Comparison of ENCODE assay signal across 30 cellular contexts in the genomic region with DNA sequence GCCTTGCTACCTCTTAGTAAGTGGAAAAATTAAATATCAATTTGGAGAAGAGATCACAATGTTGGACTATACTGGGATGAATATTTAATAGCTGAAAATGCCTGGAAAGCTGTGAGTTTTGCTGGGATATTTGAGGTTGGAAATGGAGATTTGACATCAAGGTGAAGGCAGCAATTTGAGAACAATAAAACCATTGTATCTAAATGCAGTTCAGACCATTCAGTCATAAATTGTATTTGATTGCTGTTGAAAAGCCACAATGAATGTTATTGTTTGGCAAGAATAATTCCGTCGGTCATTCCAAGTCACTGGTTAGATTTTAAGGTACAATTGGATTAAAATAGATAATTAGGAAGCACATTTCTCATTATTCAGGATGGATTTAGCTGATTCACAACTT.
"Had no signal": no experiment of that assay in that cellular context is flagged by ENCODE, and none has a peak within 500 bp of the region (broad histone marks: within the 10 kb centered on the region; RNA-seq: fewer than 3 reads in every experiment).

No MANE protein-coding gene starts in this region.

- ATAC-seq: gastroesophageal sphincter; left cardiac atrium; naive thymus-derived CD4-positive, alpha-beta T cell; psoas muscle; stimulated activated memory B cell treated with anti-CD40 and anti-IgM and Interleukin-4, amounts not matched to agents 10 μg/mL and 1 μg/mL and 100 μg/mL, for 72 hours; stimulated activated naive CD8-positive, alpha-beta T cell treated with anti-CD3 and anti-CD28 coated beads, Interleukin-15, amount 100 ng/mL, for 72 hours; upper lobe of right lung had no signal

- DNase-seq: activated CD4-positive, alpha-beta T cell treated with anti-CD3 and anti-CD28 coated beads for 4 hours; activated CD4-positive, alpha-beta T cell treated with anti-CD3 and anti-CD28 coated beads, Interleukin-2, amount 50 U/mL, for 48 hours; activated CD8-positive, alpha-beta memory T cell treated with anti-CD3 and anti-CD28 coated beads for 24 hours; activated effector memory CD4-positive, alpha-beta T cell treated with Interleukin-2 at 50 U/mL for 16 hours; activated naive CD4-positive, alpha-beta T cell treated with Interleukin-2 at 50 U/mL for 16 hours; anterior cingulate cortex; dorsolateral prefrontal cortex; effector memory CD4-positive, alpha-beta T cell; erythroblast; left cardiac atrium; naive thymus-derived CD4-positive, alpha-beta T cell; nucleus accumbens; pancreas; psoas muscle; stimulated activated CD4-positive, alpha-beta T cell treated with anti-CD3 and anti-CD28 coated beads, Interleukin-1b, Interleukin-23, amount 100 ng/mL, for 48 hours; stimulated activated CD4-positive, alpha-beta T cell treated with anti-CD3 and anti-CD28 coated beads, Interleukin-4, amount 100 ng/mL, for 4 hours; stimulated activated CD8-positive, alpha-beta memory T cell treated with anti-CD3 and anti-CD28 coated beads, Interleukin-4, amount 100 ng/mL, for 48 hours; stimulated activated naive CD8-positive, alpha-beta T cell treated with anti-CD3 and anti-CD28 coated beads, Interleukin-15, amount 100 ng/mL, for 72 hours; substantia nigra; T-helper 9 cell; tibial artery; upper lobe of right lung had no signal

- H3K4me3 ChIP-seq: coronary artery, dorsolateral prefrontal cortex, gastroesophageal sphincter, hepatocyte, pancreas, psoas muscle, right atrium auricular region, smooth muscle cell, tibial artery, upper lobe of right lung had no signal

- H3K36me3 ChIP-seq: gastroesophageal sphincter, pancreas, right atrium auricular region, tibial artery, upper lobe of right lung had no signal

- H3K9me3 ChIP-seq: pancreas, psoas muscle, upper lobe of right lung had no signal

- FAIRE-seq: keratinocyte, pancreas had no signal

- H3K27ac ChIP-seq: coronary artery, dorsolateral prefrontal cortex, gastroesophageal sphincter, hepatocyte, pancreas, psoas muscle, right atrium auricular region, tibial artery, upper lobe of right lung, VCaP had no signal

- H3K4me1 ChIP-seq: gastroesophageal sphincter, pancreas, psoas muscle, right atrium auricular region, tibial artery, upper lobe of right lung had no signal

- H3K27me3 ChIP-seq: gastroesophageal sphincter, hepatocyte, right atrium auricular region, tibial artery, upper lobe of right lung had no signal
